7 cellular contexts compared by ENCODE assay signal in the genomic region with DNA sequence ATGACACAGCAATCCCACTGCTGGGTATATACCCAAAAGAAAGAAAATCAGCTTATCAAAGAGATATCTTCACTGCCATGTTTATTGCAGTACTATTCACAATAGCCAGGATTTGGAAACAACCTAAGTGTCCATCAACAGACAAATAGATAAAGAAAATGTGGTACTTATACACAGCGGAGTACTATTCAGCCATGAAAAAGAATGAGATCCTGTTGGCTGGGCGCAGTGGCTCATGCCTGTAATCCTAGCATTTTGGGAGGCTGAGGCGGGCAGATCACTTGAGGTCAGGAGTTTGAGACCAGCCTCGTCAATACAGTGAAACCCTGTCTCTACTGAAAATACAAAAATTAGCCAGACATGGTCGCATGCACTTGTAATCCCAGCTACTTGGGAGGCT. TPM values are rescaled to one million over a fixed set of nuclear protein-coding genes. Genes with fewer than 3 reads are reported as not detected.
"Had no signal": no experiment of that assay in that cellular context is flagged by ENCODE, and none has a peak within 500 bp of the region (broad histone marks: within the 10 kb centered on the region; RNA-seq: fewer than 3 reads in every experiment).

No MANE protein-coding gene starts in this region.

RNA-seq across cellular contexts. Expression of a gene that starts 30.7 kb away (rescaled TPM):
- total RNA-seq: GM23248, GM23338, H1, H4, H7, H9, HFFc6 had no signal
- polyA plus RNA-seq: GM23248, GM23338, H1 had no signal
